8 cellular contexts compared by ENCODE assay signal in the genomic region with DNA sequence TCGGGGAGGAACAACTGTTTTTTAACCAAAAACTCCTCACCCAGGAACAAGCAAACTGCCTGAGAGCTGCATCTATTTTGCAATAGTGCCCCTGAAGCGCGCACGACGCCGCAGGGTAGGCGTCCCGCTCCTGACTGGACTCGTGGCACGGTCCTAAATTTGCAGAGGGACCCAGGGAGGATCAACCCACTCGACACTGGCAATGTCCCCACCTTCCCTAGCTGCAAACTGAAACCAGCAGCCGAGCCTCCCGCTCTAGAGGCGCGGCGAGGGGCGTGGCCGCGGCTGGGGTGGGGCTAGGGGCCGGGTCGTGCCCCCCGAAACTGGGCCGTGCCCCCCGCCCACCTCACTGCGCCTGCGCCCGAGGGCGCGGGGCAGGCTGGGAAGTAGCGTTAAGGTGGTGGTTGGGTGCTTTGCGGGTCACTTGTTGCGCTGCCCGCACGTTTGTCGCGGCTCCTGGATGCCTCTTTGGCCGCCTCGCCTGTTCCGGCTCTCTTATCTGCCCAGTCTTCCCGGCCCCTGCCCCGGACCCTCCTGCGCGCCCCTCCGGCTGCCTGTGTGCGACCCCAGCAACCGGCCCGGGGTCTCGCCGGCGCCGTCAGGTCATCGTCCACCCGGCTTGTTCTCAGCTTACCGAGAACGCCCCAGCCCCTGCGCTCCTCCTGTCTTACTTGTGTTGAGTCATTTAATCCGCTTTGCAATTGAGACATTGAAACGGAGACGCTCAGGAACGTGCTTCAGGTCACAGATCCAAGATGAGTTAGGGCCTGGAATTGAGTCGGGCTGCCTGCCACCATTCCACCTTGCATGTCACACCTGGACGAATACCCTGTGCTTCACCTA. TPM values are rescaled to one million over a fixed set of nuclear protein-coding genes. Genes with fewer than 3 reads are reported as not detected.
A peak's percentile ranks its signal among the peaks of the same experiment; 100 is the strongest.
DNase-seq lines count a peak whose midpoint lies in the region; ATAC-seq and TF ChIP-seq lines count a peak whose summit lies in the region.

No MANE protein-coding gene starts in this region.

- peak overlapping the region; percentile 92 for H3K27ac Mint-ChIP-seq in activated CD4-positive, alpha-beta T cell treated with anti-CD3 and anti-CD28 coated beads, Interleukin-2, amount 10 ng/mL, durations not matched to agents 24 days and 14 days

- H3K27ac ChIP-seq in coronary artery: peak overlapping the region; percentile 84 to 97

- H3K9me3 Mint-ChIP-seq in activated CD4-positive, alpha-beta T cell treated with anti-CD3 and anti-CD28 coated beads, Interleukin-2, amount 10 ng/mL, durations not matched to agents 24 days and 14 days: no peaks in the 10 kb centered on the region

- peak overlapping the region; percentile 94 for H3K4me3 Mint-ChIP-seq in activated CD4-positive, alpha-beta T cell treated with anti-CD3 and anti-CD28 coated beads, Interleukin-2, amount 10 ng/mL, durations not matched to agents 24 days and 14 days

- peaks cover 4% of the 10 kb centered on the region for H3K27me3 Mint-ChIP-seq in activated CD4-positive, alpha-beta T cell treated with anti-CD3 and anti-CD28 coated beads, Interleukin-2, amount 10 ng/mL, durations not matched to agents 24 days and 14 days

- ATAC-seq in HG03342 (IDR thresholded peaks at IDR 0.05; ENCODE audit: unreplicated experiment): peak; percentile 89
- peak; percentile 98 for ATAC-seq in left lobe of liver

- TF ChIP-seq POLR2A in GM19099 (IDR thresholded peaks at IDR 0.05; ENCODE audit: extremely low read depth, insufficient read length, low read depth): peak; percentile 94

- H3K4me3 ChIP-seq in BE2C (ENCODE audit: low read depth, low read length): peak overlapping the region; percentile 74
- peak overlapping the region; percentile 95 for H3K4me3 ChIP-seq in coronary artery

- TF ChIP-seq CTCF in BE2C (IDR thresholded peaks at IDR 0.05; ENCODE audit: low read depth, low read length) (no peak), coronary artery (IDR thresholded peaks at IDR 0.05) (no peak)

- peak; percentile 83 for DNase-seq in BE2C
- DNase-seq in NCI-H524 treated with DMSO at 0.1 percent for 48 hours (lab: John Stamatoyannopoulos, UW): peak; percentile 37
- DNase-seq in activated CD4-positive, alpha-beta T cell treated with anti-CD3 and anti-CD28 coated beads, Interleukin-2, amount 10 ng/mL, durations not matched to agents 24 days and 14 days: peak; percentile 97
- peak; percentile 84 for DNase-seq in coronary artery (ENCODE audit: low spot score)
- peak; percentile 97 for DNase-seq in left lobe of liver (ENCODE audit: low spot score)
- DNase-seq in stimulated activated CD4-positive, alpha-beta T cell treated with anti-CD3 and anti-CD28 coated beads, Interleukin-2, amount 100 ng/mL, for 24 hours: peak; percentile 93 to 94

- intact Hi-C loops in activated CD4-positive, alpha-beta T cell treated with anti-CD3 and anti-CD28 coated beads, Interleukin-2, amount 10 ng/mL, durations not matched to agents 24 days and 14 days (cut with micrococcal nuclease): loop anchor here (1.0 to 5.0 kb wide), 2 partner anchors 37 to 762 kb away; a partner anchor contains a TSS

- no peaks in the 10 kb centered on the region for H3K36me3 ChIP-seq in BE2C

- H3K4me1 ChIP-seq in BE2C: no peaks in the 10 kb centered on the region

- H3K9me3 ChIP-seq in BE2C: no peaks in the 10 kb centered on the region

- H3K27me3 ChIP-seq in BE2C: peaks cover under 1% of the 10 kb centered on the region; the same call in 1 of the 2 replicates

- H3K4me1 Mint-ChIP-seq in activated CD4-positive, alpha-beta T cell treated with anti-CD3 and anti-CD28 coated beads, Interleukin-2, amount 10 ng/mL, durations not matched to agents 24 days and 14 days: peaks cover 14% of the 10 kb centered on the region

- H3K36me3 Mint-ChIP-seq in activated CD4-positive, alpha-beta T cell treated with anti-CD3 and anti-CD28 coated beads, Interleukin-2, amount 10 ng/mL, durations not matched to agents 24 days and 14 days (ENCODE audit: low read depth): no peaks in the 10 kb centered on the region

RNA-seq across cellular contexts. Expression of a gene that starts 37.9 kb away (rescaled TPM):
- polyA plus RNA-seq in BE2C (2012; ENCODE audit: insufficient read depth, insufficient read length, low read depth): 207 TPM
- 105 and 117 TPM in 2 replicates for total RNA-seq in activated CD4-positive, alpha-beta T cell treated with anti-CD3 and anti-CD28 coated beads, Interleukin-2, amount 10 ng/mL, durations not matched to agents 24 days and 14 days
- 34.1 TPM for total RNA-seq in left lobe of liver

Comparison
In these comparisons a context has a peak if more than half of its experiments do, and no peak if none do; other contexts are left out.
1. Peak in every context shown above with its lines: DNase-seq, ATAC-seq, H3K4me3 ChIP-seq and H3K27ac ChIP-seq.
2. DNase-seq: peak in every context shown above with its lines; median percentile 97 in activated CD4-positive, alpha-beta T cell treated with anti-CD3 and anti-CD28 coated beads, Interleukin-2, amount 10 ng/mL, durations not matched to agents 24 days and 14 days; 97 in left lobe of liver; 94 in stimulated activated CD4-positive, alpha-beta T cell treated with anti-CD3 and anti-CD28 coated beads, Interleukin-2, amount 100 ng/mL, for 24 hours; 84 in coronary artery; 83 in BE2C; 37 in NCI-H524 treated with DMSO at 0.1 percent for 48 hours.